Comparison of ENCODE assay signal across 2 cellular contexts in genomic region chr12:64160021-64160717, GRCh38.
TF ChIP-seq lines count a peak whose summit lies in the region.

No MANE protein-coding gene starts in this region.

TF ChIP-seq in endothelial cell of umbilical vein, 7 proteins besides CTCF, POLR2A, EP300 and RAD21:
- TF ChIP-seq MYC (IDR thresholded peaks at IDR 0.05; ENCODE audit: low read depth, low read length) (no peak), FOS (IDR thresholded peaks at IDR 0.05; ENCODE audit: borderline replicate concordance, insufficient read depth, low read length) (no peak), EZH2 (IDR thresholded peaks at IDR 0.05; ENCODE audit: borderline replicate concordance, low read depth, low read length, severe bottlenecking) (no peak)
TF ChIP-seq in endothelial cell of umbilical vein: peak in this region for 0.

TF ChIP-seq in GM23338, 12 proteins besides CTCF, POLR2A, EP300 and RAD21:
- TF ChIP-seq EZH2 (IDR thresholded peaks at IDR 0.05; ENCODE audit: low read depth, unreplicated experiment): no peak
- TF ChIP-seq JUNB (IDR thresholded peaks at IDR 0.05; ENCODE audit: unreplicated experiment): no peak
- no peak for TF ChIP-seq ZNF331 (CRISPR knock-in tag; IDR thresholded peaks at IDR 0.05; ENCODE audit: low read depth)
- no peak for TF ChIP-seq CREB1 (CRISPR knock-in tag; IDR thresholded peaks at IDR 0.05; ENCODE audit: low read depth)
- no peak for TF ChIP-seq STAT1 (IDR thresholded peaks at IDR 0.05; ENCODE audit: unreplicated experiment)
- TF ChIP-seq NANOG (IDR thresholded peaks at IDR 0.05; ENCODE audit: borderline replicate concordance): no peak
- no peak for TF ChIP-seq POLR2AphosphoS5 (IDR thresholded peaks at IDR 0.05; ENCODE audit: low read depth)
- TF ChIP-seq ETS1 (IDR thresholded peaks at IDR 0.05): no peak
- no peak for TF ChIP-seq ZNF462 (CRISPR knock-in tag; IDR thresholded peaks at IDR 0.05)
- no peak for TF ChIP-seq ZNF114 (CRISPR knock-in tag; IDR thresholded peaks at IDR 0.05)
- no peak for TF ChIP-seq EZH2phosphoT487 (IDR thresholded peaks at IDR 0.05; ENCODE audit: unreplicated experiment)
- no peak for TF ChIP-seq REST (IDR thresholded peaks at IDR 0.05; ENCODE audit: unreplicated experiment)
